ENCODE assay signal across 1 cellular context in the genomic region with DNA sequence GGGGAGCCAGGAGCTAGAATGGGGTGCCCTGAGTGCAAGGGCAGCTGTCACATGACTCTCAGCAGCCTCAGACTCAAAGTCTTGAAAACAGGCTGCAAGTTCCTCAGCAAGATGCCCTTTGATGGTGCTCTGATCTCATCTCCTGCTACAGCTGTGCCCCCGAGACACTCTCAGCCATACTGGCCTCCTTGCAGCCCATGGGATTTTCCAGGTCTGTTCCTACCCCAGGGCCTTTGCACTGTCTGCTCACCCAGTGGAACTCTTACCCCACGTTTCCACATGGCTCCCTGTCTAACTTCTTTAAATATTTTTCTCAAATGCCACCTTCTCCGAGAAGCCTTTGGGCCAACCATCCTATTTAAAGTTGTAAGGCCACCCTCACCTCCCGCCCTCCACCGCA.
TF ChIP-seq lines count a peak whose summit lies in the region.

No MANE protein-coding gene starts in this region.

TF ChIP-seq in IMR-90, 13 proteins besides CTCF, POLR2A, EP300 and RAD21 (continued from another document):
- TF ChIP-seq ELK1 (IDR thresholded peaks at IDR 0.05; ENCODE audit: borderline replicate concordance, low read depth, low read length), result no peak
- TF ChIP-seq CHD1 (IDR thresholded peaks at IDR 0.05; ENCODE audit: low read depth, low read length), result no peak
- TF ChIP-seq FOS (IDR thresholded peaks at IDR 0.05; ENCODE audit: low read depth, low read length), result no peak
- no peak for TF ChIP-seq SMC3 (IDR thresholded peaks at IDR 0.05; ENCODE audit: low read depth, low read length)
- no peak for TF ChIP-seq MAZ (IDR thresholded peaks at IDR 0.05; ENCODE audit: borderline replicate concordance, low read depth, low read length)
- no peak for TF ChIP-seq MXI1 (IDR thresholded peaks at IDR 0.05; ENCODE audit: borderline replicate concordance, low read depth, low read length)
- no peak for TF ChIP-seq RFX5 (IDR thresholded peaks at IDR 0.05; ENCODE audit: low read depth, low read length)
- no peak for TF ChIP-seq MAFK (IDR thresholded peaks at IDR 0.05; ENCODE audit: low read depth, low read length)
- TF ChIP-seq NFE2L2 (IDR thresholded peaks at IDR 0.05; ENCODE audit: low read depth, low read length), result no peak
- TF ChIP-seq RCOR1 (IDR thresholded peaks at IDR 0.05; ENCODE audit: insufficient replicate concordance, low read length), result no peak
- no peak for TF ChIP-seq CEBPB (IDR thresholded peaks at IDR 0.05; ENCODE audit: low read depth, low read length)
